33 cellular contexts compared by ENCODE assay signal in genomic region chr7:149803551-149804074, GRCh38. TPM values are rescaled to one million over a fixed set of nuclear protein-coding genes. Genes with fewer than 3 reads are reported as not detected.
"Had no signal": no experiment of that assay in that cellular context is flagged by ENCODE, and none has a peak within 500 bp of the region (broad histone marks: within the 10 kb centered on the region; RNA-seq: fewer than 3 reads in every experiment).

No MANE protein-coding gene starts in this region.

- DNase-seq: activated B cell treated with CpG ODN at 0.5 μM for 24 hours; activated CD4-positive, alpha-beta memory T cell treated with anti-CD3 and anti-CD28 coated beads for 36 hours; activated CD4-positive, alpha-beta T cell treated with anti-CD3 and anti-CD28 coated beads for 4 hours; activated CD4-positive, alpha-beta T cell treated with anti-CD3 and anti-CD28 coated beads, Interleukin-2, amount 50 U/mL, for 1 hour; activated CD4-positive, CD25-positive, alpha-beta regulatory T cell treated with anti-CD3 and anti-CD28 coated beads, Interleukin-2, amount 50 U/mL, for 72 hours; activated CD8-positive, alpha-beta memory T cell treated with anti-CD3 and anti-CD28 coated beads for 24 hours; activated CD8-positive, alpha-beta memory T cell treated with anti-CD3 and anti-CD28 coated beads, Interleukin-2, amount 10 ng/mL, durations not matched to agents 7 days and 5 days; activated CD8-positive, alpha-beta memory T cell treated with anti-CD3 and anti-CD28 coated beads, Interleukin-2, amount 50 U/mL, for 48 hours; activated effector memory CD4-positive, alpha-beta T cell treated with Interleukin-2 at 50 U/mL for 16 hours; activated naive CD4-positive, alpha-beta T cell treated with anti-CD3 and anti-CD28 coated beads, Interleukin-2, amount 10 ng/mL, durations not matched to agents 7 days and 5 days; activated naive CD8-positive, alpha-beta T cell treated with anti-CD3 and anti-CD28 coated beads, Interleukin-2, amount 50 U/mL, for 24 hours; activated T-cell treated with anti-CD3 and anti-CD28 coated beads, Interleukin-2, amount 50 U/mL, for 48 hours; amniotic stem cell; Karpas-422; KBM-7; MG63; NCI-H1048; NCI-H1105 treated with DMSO at 0.1 percent for 48 hours; NCI-H1436; NCI-H2029; NCI-H345; NCI-H524 treated with DMSO at 0.1 percent for 48 hours; NCI-H748 treated with DMSO at 0.1 percent for 48 hours; NK-92 treated with Interleukin-12 subunit alpha and Interleukin-12 subunit beta, amount 100 ng/mL, for 24 hours; PC-3; SIG-M5 had no signal

- H3K4me3 ChIP-seq: cardiac muscle cell, MG63 had no signal

- H3K27ac Mint-ChIP-seq: activated B cell treated with CpG ODN at 0.5 μM for 24 hours; activated CD4-positive, alpha-beta memory T cell treated with anti-CD3 and anti-CD28 coated beads for 36 hours; activated CD8-positive, alpha-beta memory T cell treated with anti-CD3 and anti-CD28 coated beads, Interleukin-2, amount 10 ng/mL, durations not matched to agents 7 days and 5 days; activated naive CD4-positive, alpha-beta T cell treated with anti-CD3 and anti-CD28 coated beads, Interleukin-2, amount 10 ng/mL, durations not matched to agents 7 days and 5 days; activated naive CD8-positive, alpha-beta T cell; activated naive CD8-positive, alpha-beta T cell treated with anti-CD3 and anti-CD28 coated beads, Interleukin-2, amount 50 U/mL, for 24 hours had no signal

- H3K9me3 Mint-ChIP-seq: activated B cell treated with CpG ODN at 0.5 μM for 24 hours; activated CD4-positive, alpha-beta memory T cell treated with anti-CD3 and anti-CD28 coated beads for 36 hours; activated naive CD4-positive, alpha-beta T cell treated with anti-CD3 and anti-CD28 coated beads, Interleukin-2, amount 10 ng/mL, durations not matched to agents 7 days and 5 days; activated naive CD8-positive, alpha-beta T cell treated with anti-CD3 and anti-CD28 coated beads, Interleukin-2, amount 50 U/mL, for 24 hours; central memory CD8-positive, alpha-beta T cell had no signal

- H3K4me1 Mint-ChIP-seq: activated B cell treated with CpG ODN at 0.5 μM for 24 hours; activated CD8-positive, alpha-beta memory T cell treated with anti-CD3 and anti-CD28 coated beads, Interleukin-2, amount 10 ng/mL, durations not matched to agents 7 days and 5 days; activated naive CD4-positive, alpha-beta T cell treated with anti-CD3 and anti-CD28 coated beads, Interleukin-2, amount 10 ng/mL, durations not matched to agents 7 days and 5 days; activated naive CD8-positive, alpha-beta T cell treated with anti-CD3 and anti-CD28 coated beads, Interleukin-2, amount 50 U/mL, for 24 hours; central memory CD8-positive, alpha-beta T cell had no signal

- H3K9me3 ChIP-seq: MG63 had no signal

- H3K27ac ChIP-seq: cardiac muscle cell, RWPE1 had no signal

- H3K27me3 Mint-ChIP-seq: activated CD4-positive, alpha-beta memory T cell treated with anti-CD3 and anti-CD28 coated beads for 36 hours; activated naive CD8-positive, alpha-beta T cell; activated naive CD8-positive, alpha-beta T cell treated with anti-CD3 and anti-CD28 coated beads, Interleukin-2, amount 50 U/mL, for 24 hours had no signal

- H3K36me3 ChIP-seq: cardiac muscle cell, MG63 had no signal

- H3K27me3 ChIP-seq: cardiac muscle cell, MG63 had no signal

- H3K4me3 Mint-ChIP-seq: activated B cell treated with CpG ODN at 0.5 μM for 24 hours; activated CD4-positive, alpha-beta memory T cell treated with anti-CD3 and anti-CD28 coated beads for 36 hours; activated CD8-positive, alpha-beta memory T cell treated with anti-CD3 and anti-CD28 coated beads, Interleukin-2, amount 10 ng/mL, durations not matched to agents 7 days and 5 days; activated naive CD4-positive, alpha-beta T cell treated with anti-CD3 and anti-CD28 coated beads, Interleukin-2, amount 10 ng/mL, durations not matched to agents 7 days and 5 days; activated naive CD8-positive, alpha-beta T cell; activated naive CD8-positive, alpha-beta T cell treated with anti-CD3 and anti-CD28 coated beads, Interleukin-2, amount 50 U/mL, for 24 hours; central memory CD8-positive, alpha-beta T cell had no signal

- ATAC-seq: activated CD8-positive, alpha-beta memory T cell treated with anti-CD3 and anti-CD28 coated beads, Interleukin-2, amount 10 ng/mL, durations not matched to agents 7 days and 5 days; activated naive CD8-positive, alpha-beta T cell treated with anti-CD3 and anti-CD28 coated beads, Interleukin-2, amount 50 U/mL, for 24 hours; PC-3; Right ventricle myocardium inferior had no signal

- H3K36me3 Mint-ChIP-seq: activated CD4-positive, alpha-beta memory T cell treated with anti-CD3 and anti-CD28 coated beads for 36 hours; activated CD8-positive, alpha-beta memory T cell treated with anti-CD3 and anti-CD28 coated beads, Interleukin-2, amount 10 ng/mL, durations not matched to agents 7 days and 5 days; activated naive CD4-positive, alpha-beta T cell treated with anti-CD3 and anti-CD28 coated beads, Interleukin-2, amount 10 ng/mL, durations not matched to agents 7 days and 5 days; activated naive CD8-positive, alpha-beta T cell had no signal

RNA-seq across cellular contexts. Expression of gene ZNF467, which starts 30.2 kb away (rescaled TPM):
- total RNA-seq: activated CD8-positive, alpha-beta memory T cell treated with anti-CD3 and anti-CD28 coated beads, Interleukin-2, amount 10 ng/mL, durations not matched to agents 7 days and 5 days; T-helper 1 cell treated with Interleukin-12 subunit alpha and Interleukin-12 subunit beta and Interleukin-4 antibody, amounts not matched to agents 30 ng/mL and 1 ng/mL, for 36 hours; T-helper 2 cell treated with Interferon-gamma antibody and Interleukin-4, amounts not matched to agents 100 ng/mL and 5 ng/mL, for 36 hours had no signal
